8 cellular contexts compared by ENCODE assay signal in the genomic region with DNA sequence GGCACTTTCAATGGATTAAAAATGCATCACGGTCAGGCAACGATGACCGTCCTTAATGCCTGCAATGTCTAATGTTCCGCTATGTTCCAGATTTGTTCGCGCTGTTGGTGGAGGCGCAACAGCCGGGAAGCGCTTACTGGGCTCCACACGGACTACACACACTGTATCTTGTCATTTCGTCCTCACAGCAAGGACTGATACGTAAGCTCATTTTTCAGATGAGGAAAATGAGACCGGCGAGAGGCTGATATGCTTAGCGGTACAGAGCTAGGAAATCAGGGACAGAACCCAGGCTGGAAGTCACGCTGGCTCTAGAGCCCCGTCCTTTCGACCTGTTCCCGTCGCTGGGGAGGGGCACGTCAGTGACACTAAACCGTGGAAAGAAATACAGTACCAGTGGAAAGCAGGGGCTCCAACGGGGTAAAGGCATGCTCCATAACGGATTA. TPM values are rescaled to one million over a fixed set of nuclear protein-coding genes. Genes with fewer than 3 reads are reported as not detected.
A peak's percentile ranks its signal among the peaks of the same experiment; 100 is the strongest.
DNase-seq lines count a peak whose midpoint lies in the region; ATAC-seq and TF ChIP-seq lines count a peak whose summit lies in the region.

No MANE protein-coding gene starts in this region.

- BruUV-seq in PC-3 (replicated peaks; lab: Mats Ljungman, UMichigan) = TSS peak; percentile 79

- DNase-seq in DMS53 (lab: John Stamatoyannopoulos, UW) (peak; percentile 80), PC-3 (peak; percentile 30), amygdala (lab: John Stamatoyannopoulos, UW) (peak in 48 of 56 donors; percentile 4 to 81 (median 50)), left ventricle myocardium inferior (peak; percentile 26), pons (ENCODE audit: low spot score) (peak; percentile 66), NCI-H446 treated with DMSO at 0.1 percent for 48 hours (lab: John Stamatoyannopoulos, UW) (no peak)

- peak; percentile 4 for ATAC-seq in GM19468 (IDR thresholded peaks at IDR 0.05; ENCODE audit: extremely low read depth, unreplicated experiment)
- peak; percentile 16 for ATAC-seq in HG03558 (IDR thresholded peaks at IDR 0.05; ENCODE audit: extremely low read depth, unreplicated experiment)
- peak; percentile 47 for ATAC-seq in PC-3

- H3F3A ChIP-seq in PC-3 (ENCODE audit: low read length, unreplicated experiment) = no peaks in the 10 kb centered on the region

- peak overlapping the region; percentile 100 for H3K4me2 ChIP-seq in PC-3 (ENCODE audit: low read length)

- peaks cover 10% of the 10 kb centered on the region for H3K4me1 ChIP-seq in PC-3 (ENCODE audit: insufficient read depth, low read length)
- H3K4me1 ChIP-seq in left ventricle myocardium inferior = peaks cover 27% of the 10 kb centered on the region

- POLR2A ChIA-PET in PC-3 (lab: Charles Lee; ENCODE audit: unreplicated experiment) = interaction anchor here (0.6 kb wide), 1 partner anchor 790 kb away, joined by 4 read pairs; no protein-coding TSS in a partner anchor

- H2AFZ ChIP-seq in PC-3 (ENCODE audit: low read length) = peak overlapping the region; percentile 82

- H3K79me2 ChIP-seq in PC-3 (ENCODE audit: low read length) = no peaks in the 10 kb centered on the region

- no peaks in the 10 kb centered on the region for H3K9me3 ChIP-seq in PC-3 (ENCODE audit: low read length)
- H3K9me3 ChIP-seq in left ventricle myocardium inferior (replicated peaks) = peaks cover 9% of the 10 kb centered on the region

- H3K27me3 ChIP-seq in PC-3 (ENCODE audit: low read length) (no peaks in the 10 kb centered on the region), left ventricle myocardium inferior (ENCODE audit: low read depth) (no peaks in the 10 kb centered on the region)

- H4K20me1 ChIP-seq in PC-3 (ENCODE audit: low read length) = no peaks in the 10 kb centered on the region

- H3K9ac ChIP-seq in PC-3 (ENCODE audit: low read length) = peak overlapping the region; percentile 74

- H3K36me3 ChIP-seq in PC-3 (ENCODE audit: low read depth, low read length) (no peaks in the 10 kb centered on the region), left ventricle myocardium inferior (no peaks in the 10 kb centered on the region)

- CTCF ChIA-PET in PC-3 (lab: Charles Lee) = interaction anchor here (0.6 to 1.1 kb wide), 2 partner anchors 97 to 317 kb away, joined by 3 to 7 read pairs; no protein-coding TSS in a partner anchor

- intact Hi-C loops in PC-3 (cut with micrococcal nuclease) (loop anchor here (2.0 to 5.0 kb wide), 2 partner anchors 48 to 96 kb away; no protein-coding TSS in a partner anchor), left ventricle myocardium inferior (cut with micrococcal nuclease) (no loop called here)

- H3K9me2 ChIP-seq in PC-3 (replicated peaks; ENCODE audit: low read length) = no peaks in the 10 kb centered on the region

- no peak for TF ChIP-seq CTCF in PC-3 (conservative IDR thresholded peaks at IDR 0.05; ENCODE audit: low read depth, low read length)
- no peak for TF ChIP-seq CTCF in left ventricle myocardium inferior (IDR thresholded peaks at IDR 0.05; ENCODE audit: borderline replicate concordance)

- H3K4me3 ChIP-seq in PC-3 (ENCODE audit: low read length) = peak overlapping the region; percentile 98
- H3K4me3 ChIP-seq in left ventricle myocardium inferior = peak overlapping the region; percentile 80

- H3K27ac ChIP-seq in PC-3 (ENCODE audit: low read length) = 0 out of 2 replicates have a peak overlapping the region, but pooled peaks have one; percentile 26
- H3K27ac ChIP-seq in left ventricle myocardium inferior (replicated peaks) = peak overlapping the region; percentile 98

RNA-seq across cellular contexts. Expression of a gene that starts 0.7 kb away (rescaled TPM):
- total RNA-seq in PC-3 (2014; rRNA removed) (1.3 and 4.5 TPM in 2 replicates), left ventricle myocardium inferior (3.5 TPM)
